11 cellular contexts compared by ENCODE assay signal in the genomic region with DNA sequence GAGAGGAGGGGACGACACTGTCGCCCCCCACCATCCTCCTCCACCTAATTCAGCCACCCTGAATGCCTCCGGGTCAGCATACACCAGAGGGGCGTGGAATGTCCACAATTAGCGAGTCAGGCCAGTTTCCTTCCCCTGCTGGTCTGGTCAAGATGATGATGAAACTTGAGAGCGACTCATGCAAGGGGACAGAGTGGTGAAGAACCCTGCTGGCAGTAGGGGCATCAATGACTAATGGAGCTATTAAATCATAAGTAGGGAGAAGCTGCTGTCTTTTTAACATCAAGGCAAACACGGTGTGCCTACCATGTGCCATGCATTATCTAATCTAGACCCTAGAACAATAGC. TPM values are rescaled to one million over a fixed set of nuclear protein-coding genes. Genes with fewer than 3 reads are reported as not detected.
DNase-seq lines count a peak whose midpoint lies in the region; ATAC-seq and TF ChIP-seq lines count a peak whose summit lies in the region.
"Had no signal": no experiment of that assay in that cellular context is flagged by ENCODE, and none has a peak within 500 bp of the region (broad histone marks: within the 10 kb centered on the region; RNA-seq: fewer than 3 reads in every experiment).

No MANE protein-coding gene starts in this region.

- no peak overlapping the region for H3K4me3 Mint-ChIP-seq in neural progenitor cell
- H3K4me3 Mint-ChIP-seq: memory B cell had no signal

- no peaks in the 10 kb centered on the region for H3K9me2 ChIP-seq in PC-3 (replicated peaks; ENCODE audit: low read length)

- H4K20me1 ChIP-seq in PC-3 (ENCODE audit: low read length) (no peaks in the 10 kb centered on the region), neural progenitor cell (ENCODE audit: low read depth) (no peaks in the 10 kb centered on the region)

- CTCF ChIA-PET in PC-3 (lab: Charles Lee), result interaction anchor here (0.6 to 1.6 kb wide), 4 partner anchors 57 to 121 kb away, joined by 4 to 9 read pairs (median 6); no protein-coding TSS in a partner anchor

- peak overlapping the region; percentile 78 for H2AFZ ChIP-seq in PC-3 (ENCODE audit: low read length)
- H2AFZ ChIP-seq in neural progenitor cell (replicated peaks), result peak overlapping the region; percentile 21

- no peaks in the 10 kb centered on the region for H3K27me3 ChIP-seq in PC-3 (ENCODE audit: low read length)
- peaks cover 9% of the 10 kb centered on the region for H3K27me3 ChIP-seq in neural progenitor cell
- H3K27me3 ChIP-seq: cardiac muscle cell had no signal

- no peak overlapping the region for H3K9ac ChIP-seq in PC-3 (ENCODE audit: low read length)
- no peak overlapping the region for H3K9ac ChIP-seq in neural progenitor cell

- H3K9me3 ChIP-seq in PC-3 (ENCODE audit: low read length) (no peaks in the 10 kb centered on the region), neural progenitor cell (ENCODE audit: low read depth) (no peaks in the 10 kb centered on the region)

- TF ChIP-seq CTCF in PC-3 (conservative IDR thresholded peaks at IDR 0.05; ENCODE audit: low read depth, low read length), result no peak
- TF ChIP-seq CTCF in fibroblast of mammary gland (conservative IDR thresholded peaks at IDR 0.05; ENCODE audit: control insufficient read depth, insufficient read depth, low read depth, low read length), result no peak
- no peak for TF ChIP-seq CTCF in neural progenitor cell (IDR thresholded peaks at IDR 0.05)

- H3K36me3 ChIP-seq in PC-3 (ENCODE audit: low read depth, low read length), result no peaks in the 10 kb centered on the region
- no peaks in the 10 kb centered on the region for H3K36me3 ChIP-seq in neural progenitor cell
- H3K36me3 ChIP-seq: cardiac muscle cell had no signal

- intact Hi-C loops in PC-3 (cut with micrococcal nuclease), result loop anchor here (5.0 kb wide), 1 partner anchor 217 kb away; no protein-coding TSS in a partner anchor

- no peaks in the 10 kb centered on the region for H3K9me3 Mint-ChIP-seq in neural progenitor cell
- H3K9me3 Mint-ChIP-seq: memory B cell had no signal

- H3F3A ChIP-seq in PC-3 (ENCODE audit: low read length, unreplicated experiment) (no peaks in the 10 kb centered on the region), neural progenitor cell (ENCODE audit: low read depth) (no peaks in the 10 kb centered on the region)

- H3K4me1 Mint-ChIP-seq in neural progenitor cell, result peaks cover 4% of the 10 kb centered on the region

- H3K79me2 ChIP-seq in PC-3 (ENCODE audit: low read length) (no peaks in the 10 kb centered on the region), neural progenitor cell (ENCODE audit: low read depth) (no peaks in the 10 kb centered on the region)

- no peak overlapping the region for H3K27ac Mint-ChIP-seq in neural progenitor cell
- H3K27ac Mint-ChIP-seq: memory B cell had no signal

- no TSS peak for BruUV-seq in PC-3 (replicated peaks; lab: Mats Ljungman, UMichigan)

- H3K27me3 Mint-ChIP-seq in neural progenitor cell (ENCODE audit: insufficient read depth, low read depth), result peaks cover 5% of the 10 kb centered on the region

- H3K4me3 ChIP-seq in PC-3 (ENCODE audit: low read length) (peak overlapping the region; percentile 60), fibroblast of mammary gland (ENCODE audit: control insufficient read depth, low read depth, low read length) (peak overlapping the region; percentile 4), neural progenitor cell (no peak overlapping the region)
- H3K4me3 ChIP-seq: cardiac muscle cell had no signal

- H3K4me2 ChIP-seq in PC-3 (ENCODE audit: low read length) (peak overlapping the region; percentile 71), neural progenitor cell (no peak overlapping the region)

- peaks cover 7% of the 10 kb centered on the region for H3K4me1 ChIP-seq in PC-3 (ENCODE audit: insufficient read depth, low read length)
- no peaks in the 10 kb centered on the region for H3K4me1 ChIP-seq in neural progenitor cell

- H3K36me3 Mint-ChIP-seq in neural progenitor cell, result no peaks in the 10 kb centered on the region
- H3K36me3 Mint-ChIP-seq: memory B cell had no signal

- H3K27ac ChIP-seq in PC-3 (ENCODE audit: low read length), result no peak overlapping the region
- H3K27ac ChIP-seq in neural progenitor cell, result no peak overlapping the region
- H3K27ac ChIP-seq: cardiac muscle cell had no signal

- ATAC-seq in PC-3, result peak; percentile 74
- ATAC-seq in GM21381 (IDR thresholded peaks at IDR 0.05; ENCODE audit: unreplicated experiment), result no peak
- ATAC-seq in HG03039 (IDR thresholded peaks at IDR 0.05; ENCODE audit: unreplicated experiment), result no peak
- no peak for ATAC-seq in GM18870 (IDR thresholded peaks at IDR 0.05; ENCODE audit: unreplicated experiment)

- DNase-seq in ELR (ENCODE audit: low read depth) (peak; percentile 52), PC-3 (peak; percentile 52), fibroblast of mammary gland (ENCODE audit: low read depth) (peak; percentile 72), neural progenitor cell (ENCODE audit: low spot score) (no peak), KG1 (lab: John Stamatoyannopoulos, UW) (no peak)

- POLR2A ChIA-PET in PC-3 (lab: Charles Lee; ENCODE audit: unreplicated experiment), result no interaction called here

RNA-seq across cellular contexts. Expression of a gene that starts 7.2 kb away (rescaled TPM):
- total RNA-seq in PC-3 (2014; rRNA removed) (not detected in 2 replicates), neural progenitor cell (ENCODE audit: low replicate concordance) (not detected in 2 replicates)
- total RNA-seq: cardiac muscle cell, pulmonary artery endothelial cell had no signal

Comparison
In these comparisons a context has a peak if more than half of its experiments do, and no peak if none do; other contexts are left out.
1. DNase-seq: peak in ELR (single experiment), PC-3 (single experiment) and fibroblast of mammary gland (single experiment); none in neural progenitor cell (single experiment) and KG1 (single experiment).